In genomic region chr21:42145569-42146250, GRCh38 we compare ENCODE assay signal across 8 cellular contexts.
DNase-seq lines count a peak whose midpoint lies in the region; ATAC-seq and TF ChIP-seq lines count a peak whose summit lies in the region.

No MANE protein-coding gene starts in this region.

- H2BK120ac ChIP-seq in mesendoderm (ENCODE audit: low read depth, low read length): no peak overlapping the region

- ATAC-seq in HG02840 (IDR thresholded peaks at IDR 0.05; ENCODE audit: low FRiP score, unreplicated experiment): no peak

- H3K36me3 ChIP-seq in endodermal cell (ENCODE audit: control insufficient read depth, insufficient read depth, low read length): no peaks in the 10 kb centered on the region
- no peaks in the 10 kb centered on the region for H3K36me3 ChIP-seq in mesendoderm (ENCODE audit: control insufficient read depth, insufficient read depth, low read length)

- H2BK15ac ChIP-seq in mesendoderm (replicated peaks; ENCODE audit: low read depth): no peak overlapping the region

- no peaks in the 10 kb centered on the region for H3K4me1 ChIP-seq in endodermal cell (ENCODE audit: control insufficient read depth, insufficient read depth, low read length)
- no peaks in the 10 kb centered on the region for H3K4me1 ChIP-seq in mesendoderm (ENCODE audit: control insufficient read depth, low read depth, low read length)

- H3K27me3 ChIP-seq in HL-60 (ENCODE audit: insufficient read depth, poor library complexity, severe bottlenecking) (no peaks in the 10 kb centered on the region), endodermal cell (ENCODE audit: control insufficient read depth, insufficient read depth, low read length, poor library complexity, severe bottlenecking) (no peaks in the 10 kb centered on the region), mesendoderm (ENCODE audit: insufficient read depth, low read length, poor library complexity) (no peaks in the 10 kb centered on the region)

- H3K9me3 Mint-ChIP-seq in endodermal cell: no peaks in the 10 kb centered on the region

- H4K5ac ChIP-seq in mesendoderm (ENCODE audit: low read length): no peak overlapping the region

- no peaks in the 10 kb centered on the region for H3K79me2 ChIP-seq in mesendoderm (ENCODE audit: control insufficient read depth, insufficient read depth, low read length)

- peak; percentile 24 to 53 for DNase-seq in HL-60 (ENCODE audit: low read depth in 1 of 2, low spot score in 1 of 2)
- peak; percentile 60 for DNase-seq in NOMO-1 treated with DMSO at 0.1 percent for 48 hours (lab: John Stamatoyannopoulos, UW; ENCODE audit: unreplicated experiment)
- peak; percentile 36 to 38 for DNase-seq in activated CD8-positive, alpha-beta memory T cell treated with anti-CD3 and anti-CD28 coated beads for 4 hours (ENCODE audit: low read depth in 2 of 2)
- peak; percentile 83 for DNase-seq in endodermal cell
- DNase-seq in mesendoderm: peak; percentile 68
- peak; percentile 32 to 34 for DNase-seq in stimulated activated CD8-positive, alpha-beta memory T cell treated with anti-CD3 and anti-CD28 coated beads, Interleukin-2, amount 100 ng/mL, for 1 hour (ENCODE audit: low read depth in 2 of 2)

- no peaks in the 10 kb centered on the region for H3K9me3 ChIP-seq in endodermal cell (ENCODE audit: control insufficient read depth, low read length)

- H3K4me2 ChIP-seq in mesendoderm (ENCODE audit: low read length): no peak overlapping the region

- no peak overlapping the region for H3K4ac ChIP-seq in mesendoderm (ENCODE audit: low read depth, low read length)

- TF ChIP-seq CTCF in C4-2B (conservative IDR thresholded peaks at IDR 0.05) (peak; percentile 91), HL-60 (IDR thresholded peaks at IDR 0.05; ENCODE audit: insufficient read depth, low read length) (peak; percentile 93), endodermal cell (conservative IDR thresholded peaks at IDR 0.05) (peak; percentile 91)

- H4K8ac ChIP-seq in mesendoderm (ENCODE audit: low read depth, low read length): no peak overlapping the region

- H3K27ac ChIP-seq in C4-2B (no peak overlapping the region), HL-60 (replicated peaks) (no peak overlapping the region), endodermal cell (ENCODE audit: low read depth, low read length) (no peak overlapping the region), mesendoderm (ENCODE audit: low read depth, low read length) (no peak overlapping the region)

- H3K27ac Mint-ChIP-seq in endodermal cell: peak overlapping the region; percentile 64

- H3K9ac ChIP-seq in endodermal cell (ENCODE audit: extremely low read depth, low read length, poor library complexity, severe bottlenecking): no peak overlapping the region
- no peak overlapping the region for H3K9ac ChIP-seq in mesendoderm (ENCODE audit: low read length)

- H3K56ac ChIP-seq in mesendoderm (ENCODE audit: low read length): no peak overlapping the region

- no peak overlapping the region for H3K4me3 Mint-ChIP-seq in endodermal cell

- 46 to 54% methylated on average over 9 to 14 of the region's 14 CpGs for WGBS in endodermal cell (ENCODE audit: insufficient coverage in 1 of 2, insufficient read length in 1 of 2), 2 experiments
- WGBS in mesendoderm (ENCODE audit: extremely low coverage, insufficient coverage, low lambda C conversion rate): no CpG with 5 or more reads among the region's 14 CpGs

- H2BK5ac ChIP-seq in mesendoderm (ENCODE audit: low read length): no peak overlapping the region

- no peaks in the 10 kb centered on the region for H3K27me3 Mint-ChIP-seq in endodermal cell (ENCODE audit: insufficient read depth)

- peaks cover 3% of the 10 kb centered on the region for H3K4me1 Mint-ChIP-seq in endodermal cell

- H3K4me3 ChIP-seq in HL-60 (replicated peaks; ENCODE audit: insufficient read depth, low read length) (no peak overlapping the region), endodermal cell (ENCODE audit: low read length) (no peak overlapping the region), mesendoderm (ENCODE audit: low read length) (no peak overlapping the region)

- no peaks in the 10 kb centered on the region for H3K79me1 ChIP-seq in mesendoderm (ENCODE audit: low read length)

- no peak overlapping the region for H3K18ac ChIP-seq in mesendoderm (ENCODE audit: low read length)

- H3K36me3 Mint-ChIP-seq in endodermal cell (ENCODE audit: low read depth): no peaks in the 10 kb centered on the region

- no peak overlapping the region for H2AK5ac ChIP-seq in mesendoderm (ENCODE audit: low read length)

- H3K23ac ChIP-seq in mesendoderm (ENCODE audit: low read length): no peak overlapping the region

Comparison
In these comparisons a context has a peak if more than half of its experiments do, and no peak if none do; other contexts are left out.
1. DNase-seq: peak in every context shown above with its lines; median percentile 83 in endodermal cell; 68 in mesendoderm; 60 in NOMO-1 treated with DMSO at 0.1 percent for 48 hours; 38 in HL-60; 37 in activated CD8-positive, alpha-beta memory T cell treated with anti-CD3 and anti-CD28 coated beads for 4 hours; 33 in stimulated activated CD8-positive, alpha-beta memory T cell treated with anti-CD3 and anti-CD28 coated beads, Interleukin-2, amount 100 ng/mL, for 1 hour.